7 cellular contexts compared by ENCODE assay signal in genomic region chr14:76958020-76958965, GRCh38.
DNase-seq lines count a peak whose midpoint lies in the region; ATAC-seq and TF ChIP-seq lines count a peak whose summit lies in the region.

No MANE protein-coding gene starts in this region.

- H3K9ac ChIP-seq in DND-41 (ENCODE audit: low read depth, low read length), result no peak overlapping the region

- H3K27ac ChIP-seq in DND-41 (ENCODE audit: low read length), result no peak overlapping the region
- H3K27ac ChIP-seq in effector memory CD4-positive, alpha-beta T cell (ENCODE audit: insufficient read depth, low read length, poor library complexity, severe bottlenecking), result peak overlapping the region; percentile 97

- H3K27ac Mint-ChIP-seq in progenitor cell of endocrine pancreas, result peak overlapping the region; percentile 62

- no peaks in the 10 kb centered on the region for H3K27me3 Mint-ChIP-seq in progenitor cell of endocrine pancreas

- DNase-seq in DND-41, result no peak
- peak; percentile 48 for DNase-seq in NCI-H510A treated with DMSO at 0.1 percent for 48 hours (lab: John Stamatoyannopoulos, UW)
- DNase-seq in effector memory CD4-positive, alpha-beta T cell, result no peak
- DNase-seq in progenitor cell of endocrine pancreas (ENCODE audit: low spot score, unreplicated experiment), result no peak
- DNase-seq in activated CD4-positive, CD25-positive, alpha-beta regulatory T cell (lab: John Stamatoyannopoulos, UW), result no peak
- DNase-seq in erythroblast (lab: John Stamatoyannopoulos, UW), result no peak

- no peaks in the 10 kb centered on the region for H3K9me3 ChIP-seq in DND-41 (ENCODE audit: insufficient read depth, low read length, severe bottlenecking)
- H3K9me3 ChIP-seq in effector memory CD4-positive, alpha-beta T cell (ENCODE audit: control insufficient read depth, low read length), result no peaks in the 10 kb centered on the region

- H3K4me1 ChIP-seq in DND-41 (ENCODE audit: insufficient read depth, low read length), result peaks cover 63% of the 10 kb centered on the region
- H3K4me1 ChIP-seq in effector memory CD4-positive, alpha-beta T cell (ENCODE audit: control insufficient read depth, insufficient read depth, low read length, poor library complexity, severe bottlenecking), result peaks cover 70% of the 10 kb centered on the region

- ATAC-seq in DND-41 (ENCODE audit: insufficient read depth, low read depth) (no peak), HG03457 (IDR thresholded peaks at IDR 0.05; ENCODE audit: unreplicated experiment) (no peak)

- no peak overlapping the region for H3K4me3 Mint-ChIP-seq in progenitor cell of endocrine pancreas (ENCODE audit: low read depth)

- no peaks in the 10 kb centered on the region for H3K79me2 ChIP-seq in DND-41 (ENCODE audit: insufficient read depth, low read length)

- no peaks in the 10 kb centered on the region for H3K36me3 Mint-ChIP-seq in progenitor cell of endocrine pancreas (ENCODE audit: insufficient read depth)

- H3K36me3 ChIP-seq in DND-41 (ENCODE audit: insufficient read depth, low read length), result no peaks in the 10 kb centered on the region
- H3K36me3 ChIP-seq in effector memory CD4-positive, alpha-beta T cell (ENCODE audit: control insufficient read depth, insufficient read depth, low read length), result no peaks in the 10 kb centered on the region

- H3K27me3 ChIP-seq in DND-41 (ENCODE audit: insufficient read depth, low read length, poor library complexity), result no peaks in the 10 kb centered on the region
- H3K27me3 ChIP-seq in effector memory CD4-positive, alpha-beta T cell (replicated peaks; ENCODE audit: control insufficient read depth, insufficient read depth, low read length, poor library complexity, severe bottlenecking), result no peaks in the 10 kb centered on the region

- no peak overlapping the region for H3K4me3 ChIP-seq in DND-41 (ENCODE audit: low read depth in 1 of 2, low read length in 2 of 2)
- H3K4me3 ChIP-seq in effector memory CD4-positive, alpha-beta T cell (ENCODE audit: insufficient read depth, low read depth, low read length, poor library complexity, severe bottlenecking), result no peak overlapping the region

- TF ChIP-seq CTCF in DND-41 (IDR thresholded peaks at IDR 0.05; ENCODE audit: borderline replicate concordance, extremely low read depth, low read length, poor library complexity, severe bottlenecking) (no peak), progenitor cell of endocrine pancreas (IDR thresholded peaks at IDR 0.05; ENCODE audit: unreplicated experiment) (no peak)

- H3K9me3 Mint-ChIP-seq in progenitor cell of endocrine pancreas (ENCODE audit: low read depth), result no peaks in the 10 kb centered on the region

- no peaks in the 10 kb centered on the region for H4K20me1 ChIP-seq in DND-41 (ENCODE audit: insufficient read depth, low read length)

- H2AFZ ChIP-seq in DND-41 (ENCODE audit: low read depth, low read length), result no peak overlapping the region

- H3K4me1 Mint-ChIP-seq in progenitor cell of endocrine pancreas (ENCODE audit: low read depth), result peaks cover 40% of the 10 kb centered on the region

- no peak for TF ChIP-seq POLR2A in erythroblast (IDR thresholded peaks at IDR 0.05; ENCODE audit: low read length)

- H3K4me2 ChIP-seq in DND-41 (ENCODE audit: insufficient read depth, low read length), result peak overlapping the region; percentile 94; the same call in 1 of the 2 replicates
